22 cellular contexts compared by ENCODE assay signal in the genomic region with DNA sequence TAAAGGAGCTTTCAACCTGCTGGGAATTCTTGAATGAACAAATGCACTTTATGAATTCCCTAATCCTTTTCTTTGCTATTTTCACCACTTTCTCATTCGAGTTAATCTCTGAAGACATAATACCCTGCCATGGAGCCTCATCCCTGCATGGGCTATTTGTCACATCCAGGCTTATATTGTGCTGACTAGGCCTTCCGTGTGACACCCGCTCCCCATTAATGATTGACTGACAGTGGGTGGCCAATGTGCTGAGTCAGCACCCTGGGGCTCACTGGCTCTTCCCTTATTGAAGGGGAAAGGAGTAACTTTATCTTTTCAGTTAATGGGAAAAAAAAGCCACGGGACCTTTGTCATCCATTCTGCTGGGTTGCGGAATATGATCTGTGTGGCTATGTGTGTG.
A peak's percentile ranks its signal among the peaks of the same experiment; 100 is the strongest.
DNase-seq lines count a peak whose midpoint lies in the region; ATAC-seq, FAIRE-seq and TF ChIP-seq lines count a peak whose summit lies in the region.
"Had no signal": no experiment of that assay in that cellular context is flagged by ENCODE, and none has a peak within 500 bp of the region (broad histone marks: within the 10 kb centered on the region; RNA-seq: fewer than 3 reads in every experiment).

No MANE protein-coding gene starts in this region.

- H2BK20ac ChIP-seq in IMR-90 (ENCODE audit: low read depth, low read length) = no peak overlapping the region

- H2BK5ac ChIP-seq in IMR-90 (ENCODE audit: low read depth, low read length, poor library complexity, severe bottlenecking) = no peak overlapping the region

- in situ Hi-C loops in IMR-90 (cut with MboI; ENCODE audit: low sequenced_read_pairs) = no loop called here
- in situ Hi-C loops in GM23248 (cut with MboI) = no loop called here

- no peak overlapping the region for H3K14ac ChIP-seq in IMR-90 (replicated peaks; ENCODE audit: low read depth, low read length)

- H3K4me1 Mint-ChIP-seq in neural progenitor cell = peaks cover 68% of the 10 kb centered on the region
- H3K4me1 Mint-ChIP-seq: CD14-positive monocyte had no signal

- TF ChIP-seq RAD21 in A549 (conservative IDR thresholded peaks at IDR 0.05 in 1 of 2, IDR thresholded peaks at IDR 0.05 in 1 of 2) = no peak
- TF ChIP-seq RAD21 in IMR-90 (IDR thresholded peaks at IDR 0.05; ENCODE audit: low read length) = no peak

- no peaks in the 10 kb centered on the region for H3K9me2 ChIP-seq in GM23248 (ENCODE audit: insufficient read depth)

- no peaks in the 10 kb centered on the region for H3K4me1 ChIP-seq in A549
- H3K4me1 ChIP-seq in IMR-90 (ENCODE audit: control insufficient read depth, insufficient read depth, low read length) = no peaks in the 10 kb centered on the region
- peaks cover 28% of the 10 kb centered on the region for H3K4me1 ChIP-seq in ectodermal cell (ENCODE audit: control insufficient read depth, insufficient read depth, low read length)
- peaks cover 52% of the 10 kb centered on the region for H3K4me1 ChIP-seq in neural progenitor cell
- H3K4me1 ChIP-seq in GM23248 (ENCODE audit: insufficient read depth) = no peaks in the 10 kb centered on the region
- no peaks in the 10 kb centered on the region for H3K4me1 ChIP-seq in osteoblast (ENCODE audit: insufficient read depth, low read length)
- H3K4me1 ChIP-seq: SJSA1 had no signal

- H3K4me3 ChIP-seq in A549 = no peak overlapping the region
- H3K4me3 ChIP-seq in IMR-90 (ENCODE audit: insufficient read depth, low read depth, low read length) = no peak overlapping the region
- H3K4me3 ChIP-seq in ectodermal cell (ENCODE audit: insufficient read depth, low read depth, low read length) = no peak overlapping the region
- no peak overlapping the region for H3K4me3 ChIP-seq in neural progenitor cell
- H3K4me3 ChIP-seq in GM23248 = no peak overlapping the region
- H3K4me3 ChIP-seq in osteoblast (ENCODE audit: insufficient read depth, low read length) = no peak overlapping the region
- H3K4me3 ChIP-seq: GM12878, SJSA1 had no signal

- no peak overlapping the region for H3K56ac ChIP-seq in IMR-90 (ENCODE audit: extremely low read depth, insufficient read depth, low read length)

- H3K79me1 ChIP-seq in IMR-90 (ENCODE audit: low read depth in 1 of 2, low read length in 2 of 2) = no peaks in the 10 kb centered on the region

- CTCF ChIA-PET in A549 (lab: Yijun Ruan, JAX) = interaction anchor here (0.6 kb wide), 1 partner anchor 195 kb away, joined by 3 read pairs; no protein-coding TSS in a partner anchor
- CTCF ChIA-PET in IMR-90 (lab: Yijun Ruan, JAX) = no interaction called here

- dilution Hi-C loops in IMR-90 (cut with HindIII; ENCODE audit: low sequenced_read_pairs, unreplicated experiment) = no loop called here

- DNase-seq in A549 (ENCODE audit: low read depth in 1 of 2, low spot score in 1 of 2) = no peak
- no peak for DNase-seq in IMR-90
- peak; percentile 82 for DNase-seq in neural progenitor cell (ENCODE audit: low spot score)
- no peak for DNase-seq in GM23248
- DNase-seq in COLO829 (ENCODE audit: low spot score) = no peak
- DNase-seq in osteoblast (ENCODE audit: insufficient read length, low spot score, missing footprints) = no peak
- DNase-seq: Calu3, MM.1S, NCI-H1105 treated with DMSO at 0.1 percent for 48 hours, NCI-H187 treated with DMSO at 0.1 percent for 48 hours, NCI-H2171, NCI-H446 treated with DMSO at 0.1 percent for 48 hours, NCI-H774 had no signal

- H2BK15ac ChIP-seq in IMR-90 (ENCODE audit: low read depth, low read length) = no peak overlapping the region

- BruUV-seq in IMR-90 (replicated peaks; lab: Mats Ljungman, UMichigan) = no TSS peak

- peak overlapping the region; percentile 52 for H3K4me3 Mint-ChIP-seq in neural progenitor cell
- H3K4me3 Mint-ChIP-seq: CD14-positive monocyte had no signal

- no peak overlapping the region for H2BK120ac ChIP-seq in IMR-90 (ENCODE audit: low read depth, low read length)

- H3K23ac ChIP-seq in IMR-90 (ENCODE audit: low read depth, low read length) = no peak overlapping the region

- H3K27me3 Mint-ChIP-seq in neural progenitor cell (ENCODE audit: insufficient read depth, low read depth) = peaks cover 23% of the 10 kb centered on the region

- no peak for TF ChIP-seq POLR2A in A549 (IDR thresholded peaks at IDR 0.05; ENCODE audit: low read length)
- no peak for TF ChIP-seq POLR2A in IMR-90 (IDR thresholded peaks at IDR 0.05; ENCODE audit: low read depth, low read length)

- H4K8ac ChIP-seq in IMR-90 (ENCODE audit: low read depth in 2 of 2, low read length in 2 of 2) = no peak overlapping the region

- no peak overlapping the region for H3K9ac ChIP-seq in IMR-90 (ENCODE audit: low read depth, low read length)
- no peak overlapping the region for H3K9ac ChIP-seq in neural progenitor cell
- H3K9ac ChIP-seq in GM23248 = no peak overlapping the region
- H3K9ac ChIP-seq: KMS-11 had no signal

- H3F3A ChIP-seq in neural progenitor cell (ENCODE audit: low read depth) (peaks cover 54% of the 10 kb centered on the region), GM23248 (ENCODE audit: insufficient read depth) (no peaks in the 10 kb centered on the region)

- H4K20me1 ChIP-seq in IMR-90 (ENCODE audit: insufficient read depth, low read length) (no peaks in the 10 kb centered on the region), neural progenitor cell (ENCODE audit: low read depth) (no peaks in the 10 kb centered on the region), GM23248 (ENCODE audit: insufficient read depth) (no peaks in the 10 kb centered on the region), osteoblast (ENCODE audit: insufficient read depth, low read length) (no peaks in the 10 kb centered on the region)

- H3K79me2 ChIP-seq in neural progenitor cell (ENCODE audit: low read depth) = no peaks in the 10 kb centered on the region
- H3K79me2 ChIP-seq in GM23248 (ENCODE audit: insufficient read depth) = no peaks in the 10 kb centered on the region
- H3K79me2 ChIP-seq in osteoblast (ENCODE audit: insufficient read depth, low read length) = no peaks in the 10 kb centered on the region

- peaks cover 14% of the 10 kb centered on the region for H3K36me3 Mint-ChIP-seq in neural progenitor cell
- H3K36me3 Mint-ChIP-seq: CD14-positive monocyte had no signal

- no peaks in the 10 kb centered on the region for H3K9me1 ChIP-seq in IMR-90 (ENCODE audit: insufficient read depth, low read length)

- H3K18ac ChIP-seq in IMR-90 (ENCODE audit: low read depth, low read length) = no peak overlapping the region

- H3K27ac ChIP-seq in A549 = no peak overlapping the region
- H3K27ac ChIP-seq in IMR-90 (ENCODE audit: insufficient read depth, low read length) = no peak overlapping the region
- peak overlapping the region; percentile 18 for H3K27ac ChIP-seq in ectodermal cell (ENCODE audit: insufficient read depth, low read depth, low read length, poor library complexity, severe bottlenecking)
- peak overlapping the region; percentile 65 for H3K27ac ChIP-seq in neural progenitor cell
- no peak overlapping the region for H3K27ac ChIP-seq in GM23248
- H3K27ac ChIP-seq in osteoblast (ENCODE audit: low read depth, low read length) = no peak overlapping the region
- H3K27ac ChIP-seq: HL-60, KMS-11, SJSA1 had no signal

- H2AK9ac ChIP-seq in IMR-90 (replicated peaks; ENCODE audit: low read depth, low read length, poor library complexity) = no peak overlapping the region

- H3K27ac Mint-ChIP-seq in neural progenitor cell = peak overlapping the region; percentile 99
- H3K27ac Mint-ChIP-seq: CD14-positive monocyte had no signal

- no peaks in the 10 kb centered on the region for H3K9me3 ChIP-seq in A549
- H3K9me3 ChIP-seq in IMR-90 (ENCODE audit: control insufficient read depth, insufficient read depth, low read length) = peaks cover 7% of the 10 kb centered on the region
- H3K9me3 ChIP-seq in ectodermal cell (ENCODE audit: control insufficient read depth, low read length) = peaks cover 7% of the 10 kb centered on the region
- peaks cover 4% of the 10 kb centered on the region for H3K9me3 ChIP-seq in neural progenitor cell (ENCODE audit: low read depth)
- H3K9me3 ChIP-seq in GM23248 (ENCODE audit: low read depth) = no peaks in the 10 kb centered on the region
- no peaks in the 10 kb centered on the region for H3K9me3 ChIP-seq in osteoblast (ENCODE audit: low read depth, low read length)

- POLR2A ChIA-PET in A549 (lab: Yijun Ruan, JAX) (no interaction called here), IMR-90 (lab: Charles Lee; ENCODE audit: unreplicated experiment) (no interaction called here)

- no peaks in the 10 kb centered on the region for H3K36me3 ChIP-seq in IMR-90 (ENCODE audit: control insufficient read depth, insufficient read depth, low read length)
- H3K36me3 ChIP-seq in ectodermal cell (ENCODE audit: control insufficient read depth, insufficient read depth, low read length) = no peaks in the 10 kb centered on the region
- peaks cover 5% of the 10 kb centered on the region for H3K36me3 ChIP-seq in neural progenitor cell
- no peaks in the 10 kb centered on the region for H3K36me3 ChIP-seq in GM23248 (ENCODE audit: low read depth)
- no peaks in the 10 kb centered on the region for H3K36me3 ChIP-seq in osteoblast (ENCODE audit: insufficient read depth, low read length)
- H3K36me3 ChIP-seq: SJSA1 had no signal

- WGBS in A549 (ENCODE audit: missing lambda C conversion rate) = 1% methylated on average over 5 of the region's 5 CpGs
- WGBS in IMR-90 (ENCODE audit: extremely low coverage in 2 of 2, insufficient read length in 1 of 2), 2 experiments = 0% methylated on average over 1 of the region's 5 CpGs; no CpG with 5 or more reads in 1 of the 2 experiments
- WGBS in ectodermal cell, 2 experiments = 6 to 11% methylated on average over 5 of the region's 5 CpGs
- 10 to 15% methylated on average over 5 of the region's 5 CpGs for WGBS in GM23248 (ENCODE audit: low coverage in 1 of 2, low lambda C conversion rate in 2 of 2, missing lambda C conversion rate in 2 of 2), 2 experiments

- H3K27me3 ChIP-seq in IMR-90 (ENCODE audit: control insufficient read depth, insufficient read depth, low read length) (no peaks in the 10 kb centered on the region), ectodermal cell (ENCODE audit: control insufficient read depth, insufficient read depth, low read length, poor library complexity, severe bottlenecking) (no peaks in the 10 kb centered on the region), neural progenitor cell (no peaks in the 10 kb centered on the region), GM23248 (replicated peaks; ENCODE audit: insufficient read depth) (no peaks in the 10 kb centered on the region), osteoblast (ENCODE audit: insufficient read depth, low read length) (no peaks in the 10 kb centered on the region)
- H3K27me3 ChIP-seq: SJSA1 had no signal

- no peak overlapping the region for H3K4ac ChIP-seq in IMR-90 (ENCODE audit: low read depth, low read length)

- TF ChIP-seq CTCF in A549 (IDR thresholded peaks at IDR 0.05) (no peak), IMR-90 (conservative IDR thresholded peaks at IDR 0.05; ENCODE audit: low read depth, low read length) (no peak), neural progenitor cell (IDR thresholded peaks at IDR 0.05) (no peak), osteoblast (IDR thresholded peaks at IDR 0.05; ENCODE audit: extremely low read depth, low read depth, low read length) (no peak)

- H4K91ac ChIP-seq in IMR-90 (ENCODE audit: insufficient read depth, low read depth, low read length) = no peak overlapping the region

- intact Hi-C loops in IMR-90 (cut with micrococcal nuclease) = no loop called here

- ATAC-seq in A549 = no peak
- ATAC-seq in IMR-90 (ENCODE audit: low read depth) = no peak
- ATAC-seq in HG03432 (IDR thresholded peaks at IDR 0.05; ENCODE audit: unreplicated experiment) = no peak
- ATAC-seq: GM12878 had no signal

- no peak overlapping the region for H4K5ac ChIP-seq in IMR-90 (ENCODE audit: low read depth, low read length)

- FAIRE-seq in A549 (lab: Jason Lieb, UNC) = no peak
- FAIRE-seq: GM12878, GM18507, GM19239 had no signal

- H3K4me2 ChIP-seq in A549 (no peak overlapping the region), IMR-90 (ENCODE audit: low read depth, low read length) (no peak overlapping the region), neural progenitor cell (peak overlapping the region; percentile 62), GM23248 (ENCODE audit: unreplicated experiment) (no peak overlapping the region), osteoblast (ENCODE audit: insufficient read depth, low read length) (no peak overlapping the region)
- H3K4me2 ChIP-seq: KMS-11 had no signal

- H2AFZ ChIP-seq in IMR-90 (replicated peaks; ENCODE audit: low read length, poor library complexity) (no peak overlapping the region), neural progenitor cell (replicated peaks) (no peak overlapping the region), GM23248 (no peak overlapping the region), osteoblast (ENCODE audit: low read length) (no peak overlapping the region)

- H2AK5ac ChIP-seq in IMR-90 (ENCODE audit: low read depth, low read length) = no peak overlapping the region

- H3K9me3 Mint-ChIP-seq in neural progenitor cell = peaks cover 33% of the 10 kb centered on the region

- no peak for TF ChIP-seq EP300 in A549 (IDR thresholded peaks at IDR 0.05)

Comparison
In these comparisons a context has a peak if more than half of its experiments do, and no peak if none do; other contexts are left out.
1. H3K27ac ChIP-seq: peak in ectodermal cell (single experiment) and neural progenitor cell (single experiment); none in A549 (0 of 2), IMR-90 (single experiment), GM23248 (single experiment) and osteoblast (single experiment).